ENCODE assay signal across 9 cellular contexts in genomic region chr9:128634651-128635262, GRCh38. TPM values are rescaled to one million over a fixed set of nuclear protein-coding genes. Genes with fewer than 3 reads are reported as not detected.
A peak's percentile ranks its signal among the peaks of the same experiment; 100 is the strongest.
DNase-seq lines count a peak whose midpoint lies in the region; FAIRE-seq and TF ChIP-seq lines count a peak whose summit lies in the region.
"Had no signal": no experiment of that assay in that cellular context is flagged by ENCODE, and none has a peak within 500 bp of the region (broad histone marks: within the 10 kb centered on the region; RNA-seq: fewer than 3 reads in every experiment).

No MANE protein-coding gene starts in this region.

- dilution Hi-C loops in keratinocyte (cut with MboI; ENCODE audit: extremely low pct_ligation_motif_present, low sequenced_read_pairs) = no loop called here

- H3K36me3 ChIP-seq in ascending aorta = peaks cover 39 to 47% of the 10 kb centered on the region in 2 donors
- peaks cover 16 to 31% of the 10 kb centered on the region in 2 experiments for H3K36me3 ChIP-seq in keratinocyte (ENCODE audit: control insufficient read depth in 2 of 2, extremely low read depth in 1 of 2, insufficient read depth in 2 of 2, low read length in 2 of 2)
- H3K36me3 ChIP-seq in skeletal muscle tissue (ENCODE audit: control insufficient read depth in 3 of 3, insufficient read depth in 3 of 3, low read length in 3 of 3) = peaks cover 25 to 33% (median 31%) of the 10 kb centered on the region in 3 donors

- no peaks in the 10 kb centered on the region for H4K20me1 ChIP-seq in keratinocyte (ENCODE audit: control insufficient read depth, extremely low read depth, insufficient read depth, low read length)

- H2AFZ ChIP-seq in keratinocyte (ENCODE audit: control insufficient read depth, low read length) = no peak overlapping the region

- H3K4me1 ChIP-seq in ascending aorta (peaks cover 6 to 17% of the 10 kb centered on the region in 2 donors), keratinocyte (ENCODE audit: control insufficient read depth, extremely low read depth, insufficient read depth, low read length) (peaks cover 19% of the 10 kb centered on the region), skeletal muscle tissue (ENCODE audit: control insufficient read depth in 3 of 3, insufficient read depth in 3 of 3, low read length in 3 of 3) (peaks cover 17 to 22% (median 19%) of the 10 kb centered on the region in 3 donors)

- H3K27ac ChIP-seq in ascending aorta (peak overlapping the region; percentile 90 to 98), keratinocyte (ENCODE audit: control insufficient read depth, insufficient read depth, low read length) (peak overlapping the region; percentile 53), skeletal muscle tissue (ENCODE audit: low read depth, low read length) (peak overlapping the region; percentile 30)

- H3K9ac ChIP-seq in keratinocyte (ENCODE audit: control insufficient read depth, extremely low read depth, insufficient read depth, low read length) (peak overlapping the region; percentile 25), skeletal muscle tissue (ENCODE audit: low read depth in 1 of 3, low read length in 3 of 3) (peak overlapping the region; percentile 32 to 63 (median 33))

- H3K4me3 ChIP-seq in ascending aorta = no peak overlapping the region
- H3K4me3 ChIP-seq in keratinocyte (ENCODE audit: control insufficient read depth in 2 of 3, extremely low read depth in 1 of 3, insufficient read depth in 2 of 3, low read depth in 1 of 3, low read length in 3 of 3) = peak overlapping the region in 1 of 3 experiments; percentile 3
- peak overlapping the region in 1 of 3 donors; percentile 29 for H3K4me3 ChIP-seq in skeletal muscle tissue (ENCODE audit: low read length in 3 of 3)

- DNase-seq in GM13976 (ENCODE audit: low spot score) = peak; percentile 23
- no peak for DNase-seq in ascending aorta (ENCODE audit: low spot score in 2 of 2)
- no peak for DNase-seq in keratinocyte (ENCODE audit: low read depth, low spot score)
- DNase-seq in kidney tubule cell (ENCODE audit: low spot score) = no peak
- no peak for DNase-seq in activated CD8-positive, alpha-beta memory T cell treated with anti-CD3 and anti-CD28 coated beads, Interleukin-2, amount 50 U/mL, for 48 hours
- DNase-seq in occipital lobe (lab: John Stamatoyannopoulos, UW) = no peak
- DNase-seq in stimulated activated CD8-positive, alpha-beta memory T cell treated with anti-CD3 and anti-CD28 coated beads, Interleukin-4, amount 100 ng/mL, for 48 hours = no peak
- DNase-seq: GF-D8 had no signal

- H3K79me2 ChIP-seq in keratinocyte (ENCODE audit: control insufficient read depth, insufficient read depth, low read length) = no peaks in the 10 kb centered on the region

- H3K27me3 ChIP-seq in ascending aorta (no peaks in the 10 kb centered on the region), keratinocyte (ENCODE audit: control insufficient read depth, extremely low read depth, insufficient read depth, low read length) (no peaks in the 10 kb centered on the region), skeletal muscle tissue (ENCODE audit: control insufficient read depth in 3 of 3, insufficient read depth in 3 of 3, low read length in 3 of 3) (no peaks in the 10 kb centered on the region)

- in situ Hi-C loops in GM13976 (cut with MboI; ENCODE audit: low sequenced_read_pairs, unreplicated experiment) = no loop called here

- no peak for FAIRE-seq in keratinocyte (lab: Jason Lieb, UNC)

- peak overlapping the region; percentile 52 for H3K4me2 ChIP-seq in keratinocyte (ENCODE audit: control insufficient read depth, extremely low read depth, insufficient read depth, low read depth, low read length)

- no peaks in the 10 kb centered on the region for H3K9me3 ChIP-seq in ascending aorta
- no peaks in the 10 kb centered on the region for H3K9me3 ChIP-seq in keratinocyte (ENCODE audit: control insufficient read depth, low read depth, low read length)
- H3K9me3 ChIP-seq in skeletal muscle tissue (ENCODE audit: control insufficient read depth in 3 of 3, low read length in 3 of 3) = no peaks in the 10 kb centered on the region

- intact Hi-C loops in ascending aorta (cut with DNase I) = loop anchor here (1.0 to 5.0 kb wide), 3 partner anchors 22 to 153 kb away; partner anchors contain the start of genes DYNC2I2, SET and TBC1D13

- H3K9me1 ChIP-seq in keratinocyte (ENCODE audit: control insufficient read depth, extremely low read depth, insufficient read depth, low read length) = no peaks in the 10 kb centered on the region

- no peak for TF ChIP-seq CTCF in GM13976 (IDR thresholded peaks at IDR 0.05; ENCODE audit: borderline replicate concordance, control extremely low read depth, extremely low read depth, insufficient read depth, missing control alignments)
- TF ChIP-seq CTCF in ascending aorta (IDR thresholded peaks at IDR 0.05) = no peak
- no peak for TF ChIP-seq CTCF in keratinocyte (optimal IDR thresholded peaks at IDR 0.05 in 1 of 3, IDR thresholded peaks at IDR 0.05 in 1 of 3, conservative IDR thresholded peaks at IDR 0.05 in 1 of 3; ENCODE audit: extremely low read depth in 1 of 3, insufficient read depth in 2 of 3, low read length in 3 of 3)

RNA-seq across cellular contexts. Expression of gene DYNC2I2, which starts 21.9 kb away (rescaled TPM):
- total RNA-seq in ascending aorta (49.9 TPM), skeletal muscle tissue (31.8 TPM), occipital lobe (32.0 TPM)
- polyA plus RNA-seq in keratinocyte = 11.5 to 19.3 TPM (median 14.0 TPM) in 3 replicates
- 5.9 TPM for polyA plus RNA-seq in keratinocyte (2011; ENCODE audit: low read depth)
- polyA plus RNA-seq in keratinocyte (2011; cell fraction: cytosol; rRNA removed) = 5.6 and 14.1 TPM in 2 replicates
- 13.9 and 18.4 TPM in 2 replicates for polyA plus RNA-seq in keratinocyte (2011; cell fraction: nucleus; rRNA removed)
- 8.6 and 25.4 TPM in 2 replicates for polyA plus RNA-seq in keratinocyte (2012; ENCODE audit: low replicate concordance)
- polyA minus RNA-seq in keratinocyte = 9.6 to 55.0 TPM (median 13.0 TPM) in 3 replicates
- 27.4 TPM for polyA minus RNA-seq in keratinocyte (2011; cell fraction: cytosol; rRNA and poly(A)+ RNA removed)
- 10.7 and 12.0 TPM in 2 replicates for polyA minus RNA-seq in keratinocyte (2011; cell fraction: nucleus; rRNA and poly(A)+ RNA removed)

RNA-seq across cellular contexts. Expression of gene SET, which starts 54.3 kb away (rescaled TPM):
- total RNA-seq in ascending aorta (102 TPM), skeletal muscle tissue (336 TPM), occipital lobe (849 TPM)
- polyA plus RNA-seq in keratinocyte = 126 to 267 TPM (median 198 TPM) in 3 replicates
- 1,011 TPM for polyA plus RNA-seq in keratinocyte (2011; ENCODE audit: low read depth)
- polyA plus RNA-seq in keratinocyte (2011; cell fraction: cytosol; rRNA removed) = 169 and 241 TPM in 2 replicates
- polyA plus RNA-seq in keratinocyte (2011; cell fraction: nucleus; rRNA removed) = 84.4 and 136 TPM in 2 replicates
- 261 and 361 TPM in 2 replicates for polyA plus RNA-seq in keratinocyte (2012; ENCODE audit: low replicate concordance)
- polyA minus RNA-seq in keratinocyte = 28.7 to 165 TPM (median 80.3 TPM) in 3 replicates
- 392 TPM for polyA minus RNA-seq in keratinocyte (2011; cell fraction: cytosol; rRNA and poly(A)+ RNA removed)
- 35.1 and 65.6 TPM in 2 replicates for polyA minus RNA-seq in keratinocyte (2011; cell fraction: nucleus; rRNA and poly(A)+ RNA removed)

Comparison
In these comparisons a context has a peak if more than half of its experiments do, and no peak if none do; other contexts are left out.
1. H3K27ac ChIP-seq: peak in every context shown above with its lines; median percentile 94 in ascending aorta; 53 in keratinocyte; 30 in skeletal muscle tissue.